In genomic region chr1:37793773-37794371, GRCh38 we compare ENCODE assay signal across 8 cellular contexts. TPM values are rescaled to one million over a fixed set of nuclear protein-coding genes. Genes with fewer than 3 reads are reported as not detected.
DNase-seq lines count a peak whose midpoint lies in the region; ATAC-seq and TF ChIP-seq lines count a peak whose summit lies in the region.

TSS of gene MANEAL (plus strand) at chr1:37793847. CDS start at chr1:37794183, 336 bp downstream.

- peaks cover 2 to 11% (median 9%) of the 10 kb centered on the region in 3 donors for H3K27me3 Mint-ChIP-seq in immature natural killer cell (ENCODE audit: low read depth in 3 of 3)

- peak within 1 kb of the TSS; percentile 69 to 78 (median 73) for H3K4me3 Mint-ChIP-seq in immature natural killer cell

- H3K79me2 ChIP-seq in mammary epithelial cell (ENCODE audit: insufficient read depth, low read length), result no peaks in the 10 kb centered on the region

- BruUV-seq in mammary epithelial cell (replicated peaks; lab: Mats Ljungman, UMichigan), result no TSS peak

- H3K27ac ChIP-seq in mammary epithelial cell (ENCODE audit: insufficient read depth, low read depth, low read length), result no peak within 1 kb of the TSS
- H3K27ac ChIP-seq in skin epidermis, result peak within 1 kb of the TSS in 3 of 21 experiments; percentile 3 to 35 (median 15)

- H3K4me1 Mint-ChIP-seq in immature natural killer cell, result peaks cover 13 to 16% of the 10 kb centered on the region in 2 donors

- WGBS in mammary epithelial cell (ENCODE audit: low coverage, missing lambda C conversion rate), result 5% methylated on average over 11 of the region's 82 CpGs

- H3K4me1 ChIP-seq in mammary epithelial cell (ENCODE audit: insufficient read depth, low read length), result peaks cover 9% of the 10 kb centered on the region

- dilution Hi-C loops in mammary epithelial cell (cut with HindIII; ENCODE audit: low sequenced_read_pairs), result no loop called here

- no peak within 1 kb of the TSS for H3K9ac ChIP-seq in mammary epithelial cell (ENCODE audit: insufficient read depth, low read length)

- no peaks in the 10 kb centered on the region for H3K36me3 ChIP-seq in mammary epithelial cell (ENCODE audit: insufficient read depth, low read length)

- intact Hi-C loops in mammary epithelial cell (cut with micrococcal nuclease), result no loop called here

- no peaks in the 10 kb centered on the region for H4K20me1 ChIP-seq in mammary epithelial cell (ENCODE audit: insufficient read depth, low read length)

- DNase-seq in Caki2 (ENCODE audit: low read depth), result peak; percentile 66
- peak; percentile 34 to 50 for DNase-seq in Kasumi-1 (lab: John Stamatoyannopoulos, UW)
- DNase-seq in SW 1271 (lab: John Stamatoyannopoulos, UW), result peak; percentile 32 to 41
- peak; percentile 42 for DNase-seq in mammary epithelial cell
- peak; percentile 34 to 56 (median 42) for DNase-seq in immature natural killer cell

- ATAC-seq in GM19351 (IDR thresholded peaks at IDR 0.05; ENCODE audit: unreplicated experiment) (peak; percentile 66), HG02938 (IDR thresholded peaks at IDR 0.05; ENCODE audit: unreplicated experiment) (no peak)

- CTCF ChIA-PET in mammary epithelial cell (lab: Charles Lee; ENCODE audit: low non-redundant PET), result no interaction called here

- no peak within 1 kb of the TSS for H3K27ac Mint-ChIP-seq in immature natural killer cell

- in situ Hi-C loops in Caki2 (cut with HindIII; ENCODE audit: low pct_unique_long_range_greater_than_20kb, low sequenced_read_pairs) (no loop called here), mammary epithelial cell (cut with MboI; ENCODE audit: low sequenced_read_pairs in 2 of 2) (no loop called here)

- H3K9me3 ChIP-seq in mammary epithelial cell (replicated peaks; ENCODE audit: insufficient read depth, low read length), result no peaks in the 10 kb centered on the region

- H3K27me3 ChIP-seq in mammary epithelial cell (ENCODE audit: insufficient read depth, low read length), result no peaks in the 10 kb centered on the region

- H3K9me3 Mint-ChIP-seq in immature natural killer cell, result no peaks in the 10 kb centered on the region

- TF ChIP-seq CTCF in mammary epithelial cell (conservative IDR thresholded peaks at IDR 0.05 in 1 of 2, IDR thresholded peaks at IDR 0.05 in 1 of 2; ENCODE audit: extremely low read depth in 1 of 2, insufficient read depth in 1 of 2, low read depth in 1 of 2, low read length in 2 of 2), result no peak

- peak within 1 kb of the TSS; percentile 100 for H3K4me2 ChIP-seq in mammary epithelial cell (ENCODE audit: insufficient read depth, low read depth, low read length)

- H3K4me3 ChIP-seq in mammary epithelial cell (replicated peaks in 1 of 3; ENCODE audit: insufficient read depth in 1 of 3, low read depth in 2 of 3, low read length in 3 of 3), result peak within 1 kb of the TSS; percentile 31 to 58 (median 53)
- H3K4me3 ChIP-seq in skin epidermis, result peak within 1 kb of the TSS; percentile 37 to 59 (median 43)

- H2AFZ ChIP-seq in mammary epithelial cell (ENCODE audit: low read depth, low read length), result peak within 1 kb of the TSS; percentile 91

- H3K36me3 Mint-ChIP-seq in immature natural killer cell, result peaks cover 0 to 5% (median 4%) of the 10 kb centered on the region in 3 donors

RNA-seq across cellular contexts. Expression of gene MANEAL, which starts in this region (rescaled TPM):
- 18.0 and 30.0 TPM in 2 replicates for total RNA-seq in Caki2 (2014; rRNA removed; shearing (Covaris generic); ENCODE audit: low replicate concordance)
- 1 to 10 TPM in 1 of 2 donors, under 1 TPM in 1; 0.50 to 4.7 TPM for total RNA-seq in mammary epithelial cell
- polyA plus RNA-seq in mammary epithelial cell (4.6 TPM), immature natural killer cell (1 to 10 TPM; 1.5 to 2.2 (median 1.7) TPM)
- polyA minus RNA-seq in mammary epithelial cell, result 7.0 TPM
